ENCODE assay signal across 10 cellular contexts in the genomic region with DNA sequence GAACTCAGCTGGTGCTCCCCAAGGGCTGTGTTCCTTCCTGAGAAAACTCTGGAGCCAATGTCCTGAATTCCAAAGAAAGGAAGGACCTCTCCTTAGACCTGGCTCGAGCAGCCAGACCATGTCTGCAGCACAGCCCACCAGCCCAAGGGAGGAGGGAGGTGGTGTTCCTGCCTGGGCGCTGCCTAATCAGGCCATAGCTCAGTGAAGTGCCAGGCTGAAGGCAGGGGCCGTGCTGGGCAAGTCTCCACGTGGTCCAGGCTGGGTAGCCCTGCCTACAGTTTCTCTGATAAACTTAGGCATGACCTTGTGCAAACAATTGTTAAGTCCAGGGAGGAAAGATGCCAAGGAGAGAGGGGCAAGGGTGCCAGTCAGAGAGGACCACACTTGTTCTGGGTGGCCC.
DNase-seq lines count a peak whose midpoint lies in the region; ATAC-seq, FAIRE-seq and TF ChIP-seq lines count a peak whose summit lies in the region.
"Had no signal": no experiment of that assay in that cellular context is flagged by ENCODE, and none has a peak within 500 bp of the region (broad histone marks: within the 10 kb centered on the region; RNA-seq: fewer than 3 reads in every experiment).

No MANE protein-coding gene starts in this region.

- H3K4me1 ChIP-seq in BLaER1 (peaks cover 99% of the 10 kb centered on the region), fibroblast of lung (ENCODE audit: control insufficient read depth, extremely low read depth, insufficient read depth, low read length) (peaks cover 18% of the 10 kb centered on the region), osteoblast (ENCODE audit: insufficient read depth, low read length) (peaks cover 32% of the 10 kb centered on the region)

- no peaks in the 10 kb centered on the region for H3K27me3 Mint-ChIP-seq in T-cell

- peak overlapping the region; percentile 88 to 93 for H3K27ac Mint-ChIP-seq in T-cell

- H3K4me3 Mint-ChIP-seq in T-cell = peak overlapping the region in 1 of 3 donors; percentile 53

- H3K9me3 ChIP-seq in BLaER1 (no peaks in the 10 kb centered on the region), fibroblast of lung (ENCODE audit: control insufficient read depth, insufficient read depth, low read depth, low read length) (no peaks in the 10 kb centered on the region), osteoblast (ENCODE audit: low read depth, low read length) (no peaks in the 10 kb centered on the region)

- no peak for TF ChIP-seq POLR2A in GM12891 (IDR thresholded peaks at IDR 0.05; ENCODE audit: low read depth, low read length)

- no peak for FAIRE-seq in GM12891 (lab: Jason Lieb, UNC)

- peaks cover 90 to 93% (median 92%) of the 10 kb centered on the region in 3 donors for H3K4me1 Mint-ChIP-seq in T-cell

- no peak for TF ChIP-seq CTCF in fibroblast of lung (conservative IDR thresholded peaks at IDR 0.05 in 1 of 2, IDR thresholded peaks at IDR 0.05 in 1 of 2; ENCODE audit: low read depth in 1 of 2, low read length in 2 of 2)
- TF ChIP-seq CTCF in osteoblast (IDR thresholded peaks at IDR 0.05; ENCODE audit: extremely low read depth, low read depth, low read length) = no peak

- H3K27me3 ChIP-seq in BLaER1 = no peaks in the 10 kb centered on the region
- no peaks in the 10 kb centered on the region for H3K27me3 ChIP-seq in fibroblast of lung (ENCODE audit: control insufficient read depth, insufficient read depth, low read length)
- H3K27me3 ChIP-seq in osteoblast (ENCODE audit: insufficient read depth, low read length) = no peaks in the 10 kb centered on the region
- H3K27me3 ChIP-seq: brain microvascular endothelial cell had no signal

- H2AFZ ChIP-seq in fibroblast of lung (ENCODE audit: low read length) (no peak overlapping the region), osteoblast (ENCODE audit: low read length) (no peak overlapping the region)

- H3K36me3 ChIP-seq in BLaER1 (peaks cover 30% of the 10 kb centered on the region), fibroblast of lung (ENCODE audit: control insufficient read depth, insufficient read depth, low read length) (no peaks in the 10 kb centered on the region), osteoblast (ENCODE audit: insufficient read depth, low read length) (no peaks in the 10 kb centered on the region)
- H3K36me3 ChIP-seq: brain microvascular endothelial cell had no signal

- H4K20me1 ChIP-seq in BLaER1 (peaks cover 100% of the 10 kb centered on the region), fibroblast of lung (ENCODE audit: control insufficient read depth, extremely low read depth, insufficient read depth, low read length) (no peaks in the 10 kb centered on the region), osteoblast (ENCODE audit: insufficient read depth, low read length) (peaks cover 91% of the 10 kb centered on the region)

- POLR2A ChIA-PET in T-cell (lab: Charles Lee) = no interaction called here

- H3K79me2 ChIP-seq in fibroblast of lung (ENCODE audit: control insufficient read depth, insufficient read depth, low read length) = peaks cover 86% of the 10 kb centered on the region
- H3K79me2 ChIP-seq in osteoblast (ENCODE audit: insufficient read depth, low read length) = peaks cover 95% of the 10 kb centered on the region

- H3K9ac ChIP-seq in BLaER1 (peak overlapping the region; percentile 54), fibroblast of lung (ENCODE audit: insufficient read depth, low read length) (no peak overlapping the region)

- peaks cover 3% of the 10 kb centered on the region for H3K36me3 Mint-ChIP-seq in T-cell

- H3K4me3 ChIP-seq in BLaER1 = no peak overlapping the region
- no peak overlapping the region for H3K4me3 ChIP-seq in fibroblast of lung (replicated peaks in 1 of 4; ENCODE audit: control extremely low read depth in 1 of 4, insufficient read depth in 1 of 4, low read depth in 3 of 4, low read length in 4 of 4)
- H3K4me3 ChIP-seq in osteoblast (ENCODE audit: insufficient read depth, low read length) = no peak overlapping the region

- DNase-seq in T-cell = no peak
- DNase-seq in fibroblast of lung (ENCODE audit: low read depth in 2 of 2) = no peak
- DNase-seq in osteoblast (ENCODE audit: insufficient read length, low spot score, missing footprints) = no peak
- DNase-seq in GM12891 (ENCODE audit: insufficient read length, low spot score) = no peak
- no peak for DNase-seq in NCI-H446 treated with DMSO at 0.1 percent for 48 hours (lab: John Stamatoyannopoulos, UW)
- DNase-seq: brain microvascular endothelial cell, NCI-H69 had no signal

- H3K9me3 Mint-ChIP-seq in T-cell = no peaks in the 10 kb centered on the region

- peak overlapping the region; percentile 73 for H3K27ac ChIP-seq in BLaER1
- H3K27ac ChIP-seq in fibroblast of lung (ENCODE audit: insufficient read depth, low read length) = peak overlapping the region; percentile 34
- H3K27ac ChIP-seq in osteoblast (ENCODE audit: low read depth, low read length) = peak overlapping the region; percentile 37
- H3K27ac ChIP-seq: brain microvascular endothelial cell had no signal

- H3K4me2 ChIP-seq in BLaER1 (peak overlapping the region; percentile 87), fibroblast of lung (ENCODE audit: extremely low read depth, insufficient read depth, low read length) (peak overlapping the region; percentile 46), osteoblast (ENCODE audit: insufficient read depth, low read length) (no peak overlapping the region)

- CTCF ChIA-PET in T-cell (lab: Charles Lee) = interaction anchor here in 1 of 2 donors (1.0 to 1.3 kb wide), 2 partner anchors 9 to 27 kb away, joined by 3 read pairs; no protein-coding TSS in a partner anchor

- ATAC-seq in T-cell (replicated peaks in 1 of 4) (no peak), GM19463 (IDR thresholded peaks at IDR 0.05; ENCODE audit: unreplicated experiment) (no peak), HG03520 (IDR thresholded peaks at IDR 0.05; ENCODE audit: unreplicated experiment) (no peak)

TF ChIP-seq in GM12891, 5 proteins besides CTCF, POLR2A, EP300 and RAD21:
- TF ChIP-seq PAX5 (IDR thresholded peaks at IDR 0.05; ENCODE audit: insufficient read depth, low read length, severe bottlenecking) = no peak
- no peak for TF ChIP-seq POLR2AphosphoS5 (IDR thresholded peaks at IDR 0.05; ENCODE audit: low read depth, low read length)
- no peak for TF ChIP-seq SPI1 (IDR thresholded peaks at IDR 0.05; ENCODE audit: low read depth, low read length)
- no peak for TF ChIP-seq POU2F2 (IDR thresholded peaks at IDR 0.05; ENCODE audit: low read depth, low read length)
- TF ChIP-seq TAF1 (IDR thresholded peaks at IDR 0.05; ENCODE audit: low read depth, low read length) = no peak
